10 cellular contexts compared by ENCODE assay signal in the genomic region with DNA sequence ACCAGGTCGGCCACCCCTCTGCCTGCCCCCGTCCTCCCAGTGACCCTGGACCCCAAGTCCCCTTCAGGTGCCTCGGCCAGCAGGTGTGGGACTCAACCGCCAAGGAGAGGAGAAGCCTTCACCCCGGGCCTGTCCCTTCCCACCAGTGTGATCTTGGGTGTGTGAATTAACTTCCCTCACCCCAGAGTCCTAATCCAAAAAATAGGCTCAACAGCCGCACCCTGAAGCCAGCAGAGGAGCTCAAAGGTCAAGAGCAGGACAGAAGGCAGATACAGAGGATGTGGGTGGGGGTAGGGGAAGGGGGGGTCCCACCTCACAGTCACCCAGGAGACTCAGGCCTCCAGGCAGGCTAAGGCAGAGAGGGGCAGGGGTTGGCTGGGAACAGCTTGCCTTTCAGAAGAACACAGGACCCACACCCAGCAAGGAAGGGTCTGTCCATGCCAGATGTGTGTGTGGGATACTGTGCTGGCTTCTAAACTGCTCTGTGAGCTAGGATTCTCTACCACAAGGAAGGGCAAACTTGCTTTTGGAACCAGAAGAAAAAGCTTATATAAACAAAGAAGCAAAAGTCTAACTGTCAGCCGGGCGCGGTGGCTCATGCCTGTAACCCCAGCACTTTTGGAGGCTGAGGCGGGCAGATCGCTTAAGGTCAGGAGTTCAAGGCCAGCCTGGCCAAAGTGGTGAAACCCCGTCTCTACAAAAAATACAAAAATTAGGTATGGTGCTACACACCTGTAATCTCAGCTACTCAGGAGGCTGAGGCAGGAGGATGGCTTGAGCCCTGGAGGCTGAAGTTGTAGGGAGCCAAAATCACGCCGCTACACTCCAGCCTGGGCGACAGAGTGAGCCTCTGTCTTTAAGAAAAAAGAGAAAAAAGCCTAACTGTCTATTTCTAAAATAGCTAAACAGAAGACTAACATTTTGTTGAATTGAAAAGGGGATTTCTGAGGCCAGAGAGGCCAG. TPM values are rescaled to one million over a fixed set of nuclear protein-coding genes. Genes with fewer than 3 reads are reported as not detected.
DNase-seq lines count a peak whose midpoint lies in the region; ATAC-seq and TF ChIP-seq lines count a peak whose summit lies in the region.
"Had no signal": no experiment of that assay in that cellular context is flagged by ENCODE, and none has a peak within 500 bp of the region (broad histone marks: within the 10 kb centered on the region; RNA-seq: fewer than 3 reads in every experiment).

No MANE protein-coding gene starts in this region.

- no peaks in the 10 kb centered on the region for H3K36me3 ChIP-seq in liver (ENCODE audit: control insufficient read depth in 4 of 4, insufficient read depth in 3 of 4, low read depth in 1 of 4, low read length in 3 of 4)
- H3K36me3 ChIP-seq in subcutaneous abdominal adipose tissue (ENCODE audit: control insufficient read depth in 5 of 5, insufficient read depth in 5 of 5, low read length in 5 of 5): no peaks in the 10 kb centered on the region

- ATAC-seq in HG03097 (IDR thresholded peaks at IDR 0.05; ENCODE audit: low FRiP score, unreplicated experiment): no peak

- no peaks in the 10 kb centered on the region for H3K9me3 Mint-ChIP-seq in activated T-cell treated with anti-CD3 and anti-CD28 coated beads, Interleukin-2, amount 50 U/mL, for 24 hours
- no peaks in the 10 kb centered on the region for H3K9me3 Mint-ChIP-seq in activated CD4-positive, alpha-beta memory T cell treated with anti-CD3 and anti-CD28 coated beads, Interleukin-2, amount 10 ng/mL, durations not matched to agents 7 days and 5 days

- H3K4me1 ChIP-seq in liver (ENCODE audit: control insufficient read depth in 4 of 4, insufficient read depth in 4 of 4, low read length in 3 of 4) (peaks cover 13 to 52% (median 32%) of the 10 kb centered on the region in 4 donors), subcutaneous abdominal adipose tissue (ENCODE audit: control insufficient read depth in 5 of 5, insufficient read depth in 5 of 5, low read length in 5 of 5) (peaks cover 9 to 86% (median 78%) of the 10 kb centered on the region in 5 donors)

- H3K4me3 Mint-ChIP-seq in activated T-cell treated with anti-CD3 and anti-CD28 coated beads, Interleukin-2, amount 50 U/mL, for 24 hours: peak overlapping the region; percentile 83
- peak overlapping the region; percentile 94 for H3K4me3 Mint-ChIP-seq in activated CD4-positive, alpha-beta memory T cell treated with anti-CD3 and anti-CD28 coated beads, Interleukin-2, amount 10 ng/mL, durations not matched to agents 7 days and 5 days

- H3K4me3 ChIP-seq in liver (ENCODE audit: low read depth in 1 of 3, low read length in 3 of 3) (no peak overlapping the region), subcutaneous abdominal adipose tissue (ENCODE audit: low read depth in 1 of 5, low read length in 5 of 5) (peak overlapping the region in 3 of 5 donors; percentile 8 to 52 (median 29))
- H3K4me3 ChIP-seq: MG63 had no signal

- H3K27me3 ChIP-seq in liver (ENCODE audit: control insufficient read depth in 4 of 4, insufficient read depth in 4 of 4, low read length in 3 of 4) (no peaks in the 10 kb centered on the region), subcutaneous abdominal adipose tissue (ENCODE audit: control insufficient read depth in 5 of 5, insufficient read depth in 4 of 5, low read length in 5 of 5) (no peaks in the 10 kb centered on the region)
- H3K27me3 ChIP-seq: MG63 had no signal

- no peak for TF ChIP-seq CTCF in liver (IDR thresholded peaks at IDR 0.05; ENCODE audit: low read depth, low read length, missing input control)

- TF ChIP-seq RAD21 in liver (IDR thresholded peaks at IDR 0.05): no peak

- H3K4me1 Mint-ChIP-seq in activated T-cell treated with anti-CD3 and anti-CD28 coated beads, Interleukin-2, amount 50 U/mL, for 24 hours (ENCODE audit: low read depth): peaks cover 61% of the 10 kb centered on the region
- H3K4me1 Mint-ChIP-seq in activated CD4-positive, alpha-beta memory T cell treated with anti-CD3 and anti-CD28 coated beads, Interleukin-2, amount 10 ng/mL, durations not matched to agents 7 days and 5 days: peaks cover 60% of the 10 kb centered on the region

- no peaks in the 10 kb centered on the region for H3K9me3 ChIP-seq in liver (ENCODE audit: control insufficient read depth in 4 of 4, low read length in 3 of 4)
- H3K9me3 ChIP-seq in subcutaneous abdominal adipose tissue (ENCODE audit: control insufficient read depth in 5 of 5, low read length in 5 of 5): no peaks in the 10 kb centered on the region
- H3K9me3 ChIP-seq: MG63 had no signal

- no peak for DNase-seq in activated T-cell treated with anti-CD3 and anti-CD28 coated beads, Interleukin-2, amount 50 U/mL, for 24 hours
- DNase-seq in activated T-cell treated with anti-CD3 and anti-CD28 coated beads, Interleukin-2, amount 50 U/mL, for 48 hours: no peak
- DNase-seq in activated CD4-positive, alpha-beta memory T cell treated with anti-CD3 and anti-CD28 coated beads, Interleukin-2, amount 10 ng/mL, durations not matched to agents 7 days and 5 days: no peak
- DNase-seq in AG20443 (ENCODE audit: low spot score) (no peak), AML-193 (lab: John Stamatoyannopoulos, UW) (no peak)
- DNase-seq: MG63, retina had no signal

- H3K27ac ChIP-seq in liver (ENCODE audit: low read depth in 1 of 2, low read length in 2 of 2) (peak overlapping the region in 1 of 2 donors; percentile 10), subcutaneous abdominal adipose tissue (ENCODE audit: low read depth, low read length) (peak overlapping the region; percentile 99)

- CTCF ChIA-PET in activated CD4-positive, alpha-beta memory T cell treated with anti-CD3 and anti-CD28 coated beads, Interleukin-2, amount 10 ng/mL, durations not matched to agents 7 days and 5 days (lab: Charles Lee): interaction anchor here (1.4 to 6.1 kb wide), 13 partner anchors 20 to 210 kb away, joined by 3 to 62 read pairs (median 9); a partner anchor contains a TSS

- H3K9ac ChIP-seq in liver (ENCODE audit: low read depth in 1 of 2, low read length in 2 of 2) (no peak overlapping the region), subcutaneous abdominal adipose tissue (ENCODE audit: low read length in 5 of 5) (peak overlapping the region; percentile 26 to 74 (median 42))

- POLR2A ChIA-PET in activated CD4-positive, alpha-beta memory T cell treated with anti-CD3 and anti-CD28 coated beads, Interleukin-2, amount 10 ng/mL, durations not matched to agents 7 days and 5 days (lab: Charles Lee): interaction anchor here (0.7 to 10.0 kb wide), 19 partner anchors 8 to 781 kb away, joined by 3 to 249 read pairs (median 10); a partner anchor contains a TSS

- WGBS in liver: 48% methylated on average over 15 of the region's 15 CpGs

- H3K36me3 Mint-ChIP-seq in activated T-cell treated with anti-CD3 and anti-CD28 coated beads, Interleukin-2, amount 50 U/mL, for 24 hours (ENCODE audit: low read depth): peaks cover 39% of the 10 kb centered on the region
- peaks cover 34% of the 10 kb centered on the region for H3K36me3 Mint-ChIP-seq in activated CD4-positive, alpha-beta memory T cell treated with anti-CD3 and anti-CD28 coated beads, Interleukin-2, amount 10 ng/mL, durations not matched to agents 7 days and 5 days (ENCODE audit: low read depth)

- H3K27ac Mint-ChIP-seq in activated T-cell treated with anti-CD3 and anti-CD28 coated beads, Interleukin-2, amount 50 U/mL, for 24 hours: peak overlapping the region; percentile 97
- peak overlapping the region; percentile 97 for H3K27ac Mint-ChIP-seq in activated CD4-positive, alpha-beta memory T cell treated with anti-CD3 and anti-CD28 coated beads, Interleukin-2, amount 10 ng/mL, durations not matched to agents 7 days and 5 days

- H3K27me3 Mint-ChIP-seq in activated T-cell treated with anti-CD3 and anti-CD28 coated beads, Interleukin-2, amount 50 U/mL, for 24 hours: no peaks in the 10 kb centered on the region
- H3K27me3 Mint-ChIP-seq in activated CD4-positive, alpha-beta memory T cell treated with anti-CD3 and anti-CD28 coated beads, Interleukin-2, amount 10 ng/mL, durations not matched to agents 7 days and 5 days: no peaks in the 10 kb centered on the region

TF ChIP-seq in liver, 16 proteins besides CTCF, POLR2A, EP300 and RAD21:
- peak in 1 of 2 donors; percentile 31 for TF ChIP-seq RXRA (IDR thresholded peaks at IDR 0.05)
- TF ChIP-seq TAF1 (conservative IDR thresholded peaks at IDR 0.05): no peak
- TF ChIP-seq GABPA (IDR thresholded peaks at IDR 0.05 in 1 of 2, conservative IDR thresholded peaks at IDR 0.05 in 1 of 2): no peak
- no peak for TF ChIP-seq HNF4A (conservative IDR thresholded peaks at IDR 0.05)
- TF ChIP-seq FOXA2 (IDR thresholded peaks at IDR 0.05): no peak
- no peak for TF ChIP-seq EGR1 (IDR thresholded peaks at IDR 0.05; ENCODE audit: low read depth in 2 of 2)
- TF ChIP-seq NR2F2 (IDR thresholded peaks at IDR 0.05): peak; percentile 40
- TF ChIP-seq, protein P1, sequence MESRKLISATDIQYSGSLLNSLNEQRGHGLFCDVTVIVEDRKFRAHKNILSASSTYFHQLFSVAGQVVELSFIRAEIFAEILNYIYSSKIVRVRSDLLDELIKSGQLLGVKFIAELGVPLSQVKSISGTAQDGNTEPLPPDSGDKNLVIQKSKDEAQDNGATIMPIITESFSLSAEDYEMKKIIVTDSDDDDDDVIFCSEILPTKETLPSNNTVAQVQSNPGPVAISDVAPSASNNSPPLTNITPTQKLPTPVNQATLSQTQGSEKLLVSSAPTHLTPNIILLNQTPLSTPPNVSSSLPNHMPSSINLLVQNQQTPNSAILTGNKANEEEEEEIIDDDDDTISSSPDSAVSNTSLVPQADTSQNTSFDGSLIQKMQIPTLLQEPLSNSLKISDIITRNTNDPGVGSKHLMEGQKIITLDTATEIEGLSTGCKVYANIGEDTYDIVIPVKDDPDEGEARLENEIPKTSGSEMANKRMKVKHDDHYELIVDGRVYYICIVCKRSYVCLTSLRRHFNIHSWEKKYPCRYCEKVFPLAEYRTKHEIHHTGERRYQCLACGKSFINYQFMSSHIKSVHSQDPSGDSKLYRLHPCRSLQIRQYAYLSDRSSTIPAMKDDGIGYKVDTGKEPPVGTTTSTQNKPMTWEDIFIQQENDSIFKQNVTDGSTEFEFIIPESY (IDR thresholded peaks at IDR 0.05): no peak
TF ChIP-seq in liver: peak in this region for 2.

RNA-seq across cellular contexts. Expression of a gene that starts 4.6 kb away (rescaled TPM):
- total RNA-seq in activated CD4-positive, alpha-beta memory T cell treated with anti-CD3 and anti-CD28 coated beads, Interleukin-2, amount 10 ng/mL, durations not matched to agents 7 days and 5 days: 100 to 1,000 TPM; 308 to 323 TPM
- 10 to 100 TPM; 59.7 to 74.7 TPM for total RNA-seq in liver
- 10 to 100 TPM; 15.3 to 58.7 TPM for polyA plus RNA-seq in liver

RNA-seq across cellular contexts. Expression of a gene that starts 23.2 kb away (rescaled TPM):
- total RNA-seq in activated CD4-positive, alpha-beta memory T cell treated with anti-CD3 and anti-CD28 coated beads, Interleukin-2, amount 10 ng/mL, durations not matched to agents 7 days and 5 days: 100 to 1,000 TPM; 133 to 137 TPM
- total RNA-seq in liver: 10 to 100 TPM in 1 of 2 donors, under 1 TPM in 1; 0.08 to 37.6 TPM
- 1 to 10 TPM in 1 of 2 donors, under 1 TPM in 1; 0.11 to 1.8 TPM for polyA plus RNA-seq in liver

RNA-seq across cellular contexts. Expression of a gene that starts 31.3 kb away (rescaled TPM):
- total RNA-seq in activated CD4-positive, alpha-beta memory T cell treated with anti-CD3 and anti-CD28 coated beads, Interleukin-2, amount 10 ng/mL, durations not matched to agents 7 days and 5 days: 100 to 1,000 TPM; 129 to 136 TPM
- 10 to 100 TPM; 27.9 to 35.5 TPM for total RNA-seq in liver
- polyA plus RNA-seq in liver: 100 to 1,000 TPM; 153 to 160 TPM

Comparison
In these comparisons a context has a peak if more than half of its experiments do, and no peak if none do; other contexts are left out.
1. H3K4me3 ChIP-seq: peak in subcutaneous abdominal adipose tissue (3 of 5); none in liver (0 of 3).
2. H3K9ac ChIP-seq: peak in subcutaneous abdominal adipose tissue (5 of 5); none in liver (0 of 2).
3. RNA of a gene that starts 4.6 kb away (total RNA-seq): 308 to 323 TPM in activated CD4-positive, alpha-beta memory T cell treated with anti-CD3 and anti-CD28 coated beads, Interleukin-2, amount 10 ng/mL, durations not matched to agents 7 days and 5 days; 59.7 to 74.7 TPM in liver; every median in the first group is over 4 times any median in the second.